In genomic region chr5:35758151-35758724, GRCh38 we compare ENCODE assay signal across 26 cellular contexts.
"Had no signal": no experiment of that assay in that cellular context is flagged by ENCODE, and none has a peak within 500 bp of the region (broad histone marks: within the 10 kb centered on the region; RNA-seq: fewer than 3 reads in every experiment).

No MANE protein-coding gene starts in this region.

- H3K9me3 Mint-ChIP-seq: activated naive CD8-positive, alpha-beta T cell treated with anti-CD3 and anti-CD28 coated beads, Interleukin-2, amount 50 U/mL, for 24 hours; brain; central memory CD8-positive, alpha-beta T cell had no signal

- H3K4me3 ChIP-seq: MG63, Peyer's patch, SJCRH30 had no signal

- H3K4me1 ChIP-seq: Peyer's patch, SJCRH30 had no signal

- DNase-seq: activated CD4-positive, alpha-beta T cell treated with anti-CD3 and anti-CD28 coated beads for 48 hours; activated CD4-positive, alpha-beta T cell treated with anti-CD3 and anti-CD28 coated beads, Interleukin-2, amount 50 U/mL, for 48 hours; activated effector memory CD4-positive, alpha-beta T cell treated with anti-CD3 and anti-CD28 coated beads, Interleukin-2, amount 50 U/mL, for 16 hours; activated naive CD4-positive, alpha-beta T cell treated with Interleukin-2 at 50 U/mL for 16 hours; activated naive CD8-positive, alpha-beta T cell treated with anti-CD3 and anti-CD28 coated beads, Interleukin-2, amount 50 U/mL, for 24 hours; activated T-cell treated with anti-CD3 and anti-CD28 coated beads for 4 hours; amygdala; MG63; MV-4-11; NCI-H1092 treated with DMSO at 0.1 percent for 48 hours; NCI-H1417 treated with DMSO at 0.1 percent for 48 hours; NCI-H1694 treated with DMSO at 0.1 percent for 48 hours; NCI-H2029 treated with DMSO at 0.1 percent for 48 hours; NCI-H345; NCI-H510A; NCI-H526 treated with DMSO at 0.1 percent for 48 hours; NCI-H82; Peyer's patch; Right ventricle myocardium superior; SJCRH30; SK-N-SH; T-helper 1 cell had no signal

- H3K27ac Mint-ChIP-seq: activated naive CD8-positive, alpha-beta T cell treated with anti-CD3 and anti-CD28 coated beads, Interleukin-2, amount 50 U/mL, for 24 hours; brain had no signal

- H3K4me3 Mint-ChIP-seq: activated naive CD8-positive, alpha-beta T cell treated with anti-CD3 and anti-CD28 coated beads, Interleukin-2, amount 50 U/mL, for 24 hours; brain; central memory CD8-positive, alpha-beta T cell had no signal

- ATAC-seq: activated naive CD8-positive, alpha-beta T cell treated with anti-CD3 and anti-CD28 coated beads, Interleukin-2, amount 50 U/mL, for 24 hours had no signal

- H3K27ac ChIP-seq: Peyer's patch, RWPE1, SJCRH30, VCaP had no signal

- H3K9me3 ChIP-seq: MG63, Peyer's patch, SJCRH30, SK-N-SH had no signal

- H3K4me1 Mint-ChIP-seq: brain; central memory CD8-positive, alpha-beta T cell had no signal

- H3K36me3 Mint-ChIP-seq: brain had no signal

- H3K27me3 ChIP-seq: MG63, Peyer's patch had no signal

- H3K27me3 Mint-ChIP-seq: activated naive CD8-positive, alpha-beta T cell treated with anti-CD3 and anti-CD28 coated beads, Interleukin-2, amount 50 U/mL, for 24 hours; brain; central memory CD8-positive, alpha-beta T cell had no signal

- H3K36me3 ChIP-seq: MG63, Peyer's patch, SJCRH30 had no signal
